7 cellular contexts compared by ENCODE assay signal in the genomic region with DNA sequence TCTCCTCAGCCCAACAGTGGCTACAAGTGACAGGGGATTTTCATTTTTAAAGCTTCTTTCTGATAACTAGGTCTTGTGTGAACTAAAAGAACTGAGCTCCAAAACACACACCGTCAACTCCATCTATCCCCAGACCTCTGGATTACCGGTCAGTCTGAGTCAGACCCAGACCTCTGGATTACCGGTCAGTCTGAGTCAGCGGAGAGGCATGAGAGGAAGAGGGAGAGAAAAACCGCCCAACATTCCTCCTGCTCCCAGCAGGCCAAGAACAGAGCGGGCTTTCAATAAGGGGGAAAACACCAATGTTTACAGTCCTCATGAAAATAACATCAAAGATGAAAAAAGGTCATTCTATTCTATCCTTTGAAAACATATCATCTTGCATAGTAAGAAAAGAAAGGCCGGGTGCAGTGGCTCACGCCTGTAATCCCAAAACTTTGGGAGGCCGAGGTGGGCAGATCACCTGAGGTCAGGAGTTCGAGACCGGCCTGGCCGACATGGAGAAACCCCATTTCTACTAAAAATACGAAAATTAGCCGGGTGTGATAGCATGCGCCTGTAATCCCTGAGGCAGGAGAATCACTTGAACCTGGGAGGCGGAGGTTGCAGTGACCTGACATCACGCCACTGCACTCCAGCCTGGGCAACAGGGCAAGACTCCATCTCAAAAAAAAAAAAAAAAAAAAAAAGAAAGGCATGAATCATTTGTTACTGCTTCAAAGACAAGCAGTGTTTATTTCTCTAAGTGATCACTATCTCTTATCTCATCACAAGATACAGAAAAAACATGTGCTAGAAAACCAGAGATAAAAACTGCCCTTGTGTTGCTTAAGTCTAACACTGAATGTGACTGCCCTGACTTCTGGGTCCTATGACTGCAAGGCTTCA. TPM values are rescaled to one million over a fixed set of nuclear protein-coding genes. Genes with fewer than 3 reads are reported as not detected.
A peak's percentile ranks its signal among the peaks of the same experiment; 100 is the strongest.
DNase-seq lines count a peak whose midpoint lies in the region; ATAC-seq and TF ChIP-seq lines count a peak whose summit lies in the region.

No MANE protein-coding gene starts in this region.

- H3K27ac ChIP-seq in gastroesophageal sphincter: peak overlapping the region; percentile 80 to 98 (median 96)
- peak overlapping the region; percentile 95 to 98 (median 98) for H3K27ac ChIP-seq in sigmoid colon

- DNase-seq in HS-27A (ENCODE audit: low read depth) (peak; percentile 97), sigmoid colon (peak; percentile 88), NCI-H1436 (lab: John Stamatoyannopoulos, UW) (no peak), germinal center (ENCODE audit: low spot score) (no peak)
- DNase-seq in activated CD8-positive, alpha-beta T cell treated with anti-CD3 and anti-CD28 coated beads for 36 hours: no peak

- peaks cover 29% of the 10 kb centered on the region for H3K36me3 Mint-ChIP-seq in activated CD8-positive, alpha-beta T cell treated with anti-CD3 and anti-CD28 coated beads for 36 hours (ENCODE audit: low read depth)

- H3K4me3 Mint-ChIP-seq in activated CD8-positive, alpha-beta T cell treated with anti-CD3 and anti-CD28 coated beads for 36 hours: peak overlapping the region; percentile 19

- peaks cover 67% of the 10 kb centered on the region for H3K4me1 Mint-ChIP-seq in activated CD8-positive, alpha-beta T cell treated with anti-CD3 and anti-CD28 coated beads for 36 hours (ENCODE audit: low read depth)

- intact Hi-C loops in activated CD8-positive, alpha-beta T cell treated with anti-CD3 and anti-CD28 coated beads for 36 hours (cut with micrococcal nuclease): loop anchor here (10.0 kb wide), 1 partner anchor 55 kb away; the partner anchor contains the start of gene ITGB2
- intact Hi-C loops in sigmoid colon (cut with DNase I): loop anchor here (1.0 to 5.0 kb wide), 2 partner anchors 52 to 68 kb away; partner anchors contain the start of genes SUMO3 and UBE2G2

- H3K27me3 ChIP-seq in gastroesophageal sphincter (no peaks in the 10 kb centered on the region), sigmoid colon (no peaks in the 10 kb centered on the region)

- ATAC-seq in activated CD8-positive, alpha-beta T cell treated with anti-CD3 and anti-CD28 coated beads for 36 hours: no peak
- ATAC-seq in gastroesophageal sphincter (peak; percentile 62), HG03439 (IDR thresholded peaks at IDR 0.05; ENCODE audit: unreplicated experiment) (no peak)

- no peak for TF ChIP-seq CTCF in activated CD8-positive, alpha-beta T cell treated with anti-CD3 and anti-CD28 coated beads for 36 hours (IDR thresholded peaks at IDR 0.05)
- TF ChIP-seq CTCF in gastroesophageal sphincter (IDR thresholded peaks at IDR 0.05) (no peak), sigmoid colon (IDR thresholded peaks at IDR 0.05) (no peak)

- TF ChIP-seq EP300 in gastroesophageal sphincter (IDR thresholded peaks at IDR 0.05) (no peak), sigmoid colon (IDR thresholded peaks at IDR 0.05) (peak in 1 of 4 donors; percentile 8)

- CTCF ChIA-PET in activated CD8-positive, alpha-beta T cell treated with anti-CD3 and anti-CD28 coated beads for 36 hours (lab: Charles Lee): interaction anchor here (0.9 kb wide), 1 partner anchor 76 kb away, joined by 3 read pairs; no protein-coding TSS in a partner anchor

- POLR2A ChIA-PET in activated CD8-positive, alpha-beta T cell treated with anti-CD3 and anti-CD28 coated beads for 36 hours (lab: Charles Lee): interaction anchor here (0.5 kb wide), 1 partner anchor 45 kb away, joined by 3 read pairs; no protein-coding TSS in a partner anchor

- WGBS in gastroesophageal sphincter (ENCODE audit: low coverage in 1 of 2), 2 donors: 10 to 21% methylated on average over 6 to 11 of the region's 17 CpGs
- 82 to 83% methylated on average over 17 of the region's 17 CpGs for WGBS in sigmoid colon, 2 donors

- H3K36me3 ChIP-seq in gastroesophageal sphincter (peaks cover 0 to 5% of the 10 kb centered on the region in 2 donors), sigmoid colon (peaks cover 0 to 5% (median 0%) of the 10 kb centered on the region in 4 donors)

- no peaks in the 10 kb centered on the region for H3K27me3 Mint-ChIP-seq in activated CD8-positive, alpha-beta T cell treated with anti-CD3 and anti-CD28 coated beads for 36 hours

- TF ChIP-seq POLR2A in gastroesophageal sphincter (IDR thresholded peaks at IDR 0.05) (peak in 1 of 2 donors; percentile 25), sigmoid colon (IDR thresholded peaks at IDR 0.05) (no peak)

- H3K4me1 ChIP-seq in gastroesophageal sphincter (peaks cover 4 to 89% (median 69%) of the 10 kb centered on the region in 3 donors), sigmoid colon (peaks cover 0 to 84% (median 79%) of the 10 kb centered on the region in 4 donors)

- H3K27ac Mint-ChIP-seq in activated CD8-positive, alpha-beta T cell treated with anti-CD3 and anti-CD28 coated beads for 36 hours: peak overlapping the region; percentile 55

- no peaks in the 10 kb centered on the region for H3K9me3 ChIP-seq in gastroesophageal sphincter
- no peaks in the 10 kb centered on the region for H3K9me3 ChIP-seq in sigmoid colon

- peak overlapping the region in 1 of 2 donors; percentile 11 for H3K4me3 ChIP-seq in gastroesophageal sphincter
- peak overlapping the region in 3 of 4 donors; percentile 1 to 91 (median 26) for H3K4me3 ChIP-seq in sigmoid colon

- H3K9me3 Mint-ChIP-seq in activated CD8-positive, alpha-beta T cell treated with anti-CD3 and anti-CD28 coated beads for 36 hours: no peaks in the 10 kb centered on the region

RNA-seq across cellular contexts. Expression of gene PTTG1IP, which starts 3.4 kb away (rescaled TPM):
- 10 to 100 TPM; 60.7 to 61.8 TPM for total RNA-seq in activated CD8-positive, alpha-beta T cell treated with anti-CD3 and anti-CD28 coated beads for 36 hours
- total RNA-seq in gastroesophageal sphincter (100 to 1,000 TPM; 217 to 419 (median 313) TPM), sigmoid colon (100 to 1,000 TPM; 158 to 208 (median 188) TPM)
- 100 to 1,000 TPM in 1 of 3 donors, 10 to 100 TPM in 2; 49.7 to 146 (median 59.5) TPM for polyA plus RNA-seq in sigmoid colon

RNA-seq across cellular contexts. Expression of gene ITGB2, which starts 50.6 kb away (rescaled TPM):
- 100 to 1,000 TPM; 340 to 343 TPM for total RNA-seq in activated CD8-positive, alpha-beta T cell treated with anti-CD3 and anti-CD28 coated beads for 36 hours
- 100 to 1,000 TPM in 1 of 4 donors, 10 to 100 TPM in 3; 10.4 to 112 (median 41.4) TPM for total RNA-seq in gastroesophageal sphincter
- 10 to 100 TPM; 14.7 to 82.0 (median 48.5) TPM for total RNA-seq in sigmoid colon
- polyA plus RNA-seq in sigmoid colon: 100 to 1,000 TPM in 1 of 3 donors, 10 to 100 TPM in 2; 21.0 to 103 (median 60.5) TPM

RNA-seq across cellular contexts. Expression of gene SUMO3, which starts 52.2 kb away (rescaled TPM):
- total RNA-seq in activated CD8-positive, alpha-beta T cell treated with anti-CD3 and anti-CD28 coated beads for 36 hours: 10 to 100 TPM; 69.8 to 72.9 TPM
- 10 to 100 TPM; 41.7 to 56.2 (median 53.7) TPM for total RNA-seq in gastroesophageal sphincter
- total RNA-seq in sigmoid colon: 10 to 100 TPM; 52.4 to 60.1 (median 57.9) TPM
- 100 to 1,000 TPM in 2 of 3 donors, 10 to 100 TPM in 1; 67.8 to 104 (median 103) TPM for polyA plus RNA-seq in sigmoid colon

Comparison
In these comparisons a context has a peak if more than half of its experiments do, and no peak if none do; other contexts are left out.
1. DNase-seq: peak in HS-27A (single experiment) and sigmoid colon (single experiment); none in activated CD8-positive, alpha-beta T cell treated with anti-CD3 and anti-CD28 coated beads for 36 hours (single experiment), NCI-H1436 (single experiment) and germinal center (single experiment).